8 cellular contexts compared by ENCODE assay signal in the genomic region with DNA sequence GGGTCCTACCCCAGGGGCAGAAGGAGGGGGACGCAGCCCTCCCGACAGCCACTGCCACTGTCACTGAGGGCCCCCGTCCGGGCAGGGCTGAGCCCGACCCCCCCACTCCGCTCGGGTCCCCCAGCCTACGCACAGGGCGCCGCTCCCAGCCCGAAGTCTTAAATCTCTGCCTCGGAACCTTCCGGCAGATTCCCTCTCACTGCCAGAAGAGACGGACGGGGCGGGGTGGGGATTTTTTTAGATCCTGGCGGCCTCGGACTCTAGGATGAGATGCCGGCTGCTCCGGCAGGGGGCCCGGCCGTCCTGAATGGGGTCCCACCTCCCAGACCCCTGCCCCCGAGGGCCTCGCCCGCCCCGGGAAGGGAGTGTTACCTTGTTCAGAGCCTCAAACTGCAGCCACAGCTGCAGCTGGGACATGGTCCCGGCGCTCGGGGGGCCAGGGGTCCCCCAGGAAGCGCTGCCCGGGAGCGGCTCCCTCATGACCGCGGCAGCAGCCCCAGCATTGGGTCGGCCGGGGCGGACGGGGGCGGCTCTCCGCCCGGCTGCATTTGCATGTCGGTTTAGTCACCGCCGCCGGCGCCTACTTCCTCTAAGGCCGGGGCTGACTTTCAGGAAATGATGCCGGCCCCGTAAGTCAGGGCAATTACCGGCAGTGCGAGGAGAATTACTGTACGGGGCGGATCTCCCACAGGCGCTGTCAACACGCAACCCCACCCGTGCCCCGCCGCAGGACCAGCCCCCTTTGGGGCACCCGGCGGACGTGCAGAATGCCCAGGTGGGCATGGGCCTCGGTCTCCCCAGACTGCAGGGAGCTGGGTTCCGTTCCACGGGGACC. TPM values are rescaled to one million over a fixed set of nuclear protein-coding genes. Genes with fewer than 3 reads are reported as not detected.
A peak's percentile ranks its signal among the peaks of the same experiment; 100 is the strongest.
DNase-seq lines count a peak whose midpoint lies in the region; ATAC-seq and TF ChIP-seq lines count a peak whose summit lies in the region.

No MANE protein-coding gene starts in this region.

- peak overlapping the region; percentile 47 for H3K27ac ChIP-seq in cingulate gyrus (ENCODE audit: low read depth, low read length)

- intact Hi-C loops in left colon (cut with DNase I, micrococcal nuclease) = no loop called here

- peak; percentile 81 for DNase-seq in AG09319 (ENCODE audit: extremely low read depth, low read depth)
- DNase-seq in Jurkat, Clone E6-1 (ENCODE audit: low read depth, low spot score) = peak; percentile 38
- peak; percentile 81 for DNase-seq in activated CD4-positive, alpha-beta T cell treated with anti-CD3 and anti-CD28 coated beads for 1 hour
- peak; percentile 92 to 93 for DNase-seq in left colon
- DNase-seq in stimulated activated CD4-positive, alpha-beta T cell treated with anti-CD3 and anti-CD28 coated beads, Interleukin-1b, Interleukin-23, amount 100 ng/mL, for 48 hours = peak; percentile 94
- DNase-seq in NCI-H510A treated with DMSO at 0.1 percent for 48 hours (lab: John Stamatoyannopoulos, UW) = no peak

- TF ChIP-seq CTCF in AG09319 (IDR thresholded peaks at IDR 0.05; ENCODE audit: low read depth, low read length) = no peak; the same call in 1 of the 2 replicates

- H3K4me3 ChIP-seq in Jurkat, Clone E6-1 (ENCODE audit: low read length) = peak overlapping the region; percentile 48

- ATAC-seq in GM19351 (IDR thresholded peaks at IDR 0.05; ENCODE audit: unreplicated experiment) (peak; percentile 45), left colon (peak; percentile 77)

RNA-seq across cellular contexts. Expression of gene GPX4, which starts 28.1 kb away (rescaled TPM):
- polyA plus RNA-seq in Jurkat, Clone E6-1 (2012; ENCODE audit: insufficient read depth, insufficient read length) = 394 TPM
- 100 to 1,000 TPM; 162 to 176 TPM for total RNA-seq in left colon

RNA-seq across cellular contexts. Expression of gene POLR2E, which starts 36.8 kb away (rescaled TPM):
- polyA plus RNA-seq in Jurkat, Clone E6-1 (2012; ENCODE audit: insufficient read depth, insufficient read length) = 159 TPM
- total RNA-seq in left colon = 100 to 1,000 TPM; 116 to 141 TPM

RNA-seq across cellular contexts. Expression of gene SBNO2, which starts 42.1 kb away (rescaled TPM):
- polyA plus RNA-seq in Jurkat, Clone E6-1 (2012; ENCODE audit: insufficient read depth, insufficient read length) = 21.0 TPM
- 10 to 100 TPM; 58.6 to 71.9 TPM for total RNA-seq in left colon
